ENCODE assay signal across 18 cellular contexts in genomic region chr21:44988607-44989537, GRCh38. TPM values are rescaled to one million over a fixed set of nuclear protein-coding genes. Genes with fewer than 3 reads are reported as not detected.
DNase-seq lines count a peak whose midpoint lies in the region; ATAC-seq lines count a peak whose summit lies in the region.
"Had no signal": no experiment of that assay in that cellular context is flagged by ENCODE, and none has a peak within 500 bp of the region (broad histone marks: within the 10 kb centered on the region; RNA-seq: fewer than 3 reads in every experiment).

No MANE protein-coding gene starts in this region.

- no peak overlapping the region for H2BK12ac ChIP-seq in neuronal stem cell (ENCODE audit: low read length)

- peak overlapping the region; percentile 64 for H3K4me3 ChIP-seq in BLaER1
- H3K4me3 ChIP-seq in SK-N-MC: no peak overlapping the region
- H3K4me3 ChIP-seq in neuronal stem cell (ENCODE audit: low read length in 2 of 2): no peak overlapping the region
- H3K4me3 ChIP-seq: PC-9, suprapubic skin had no signal

- peak overlapping the region; percentile 55 for H3K23ac ChIP-seq in neuronal stem cell (ENCODE audit: low read depth, low read length, poor library complexity)

- H3K4me1 ChIP-seq in BLaER1 (peaks cover 97% of the 10 kb centered on the region), neuronal stem cell (ENCODE audit: control insufficient read depth in 2 of 2, insufficient read depth in 1 of 2, low read depth in 1 of 2, low read length in 2 of 2) (peaks cover 7 to 22% of the 10 kb centered on the region in 2 donors)

- peak overlapping the region; percentile 89 for H3K14ac ChIP-seq in neuronal stem cell (ENCODE audit: low read length)

- no CpG with 5 or more reads among the region's 20 CpGs for WGBS in neuronal stem cell (ENCODE audit: extremely low coverage in 2 of 2, insufficient read length in 2 of 2, insufficient replicate concordance in 1 of 2), 2 donors

- H3K4me2 ChIP-seq in BLaER1 (peak overlapping the region; percentile 99), neuronal stem cell (ENCODE audit: insufficient read depth, low read length, poor library complexity, severe bottlenecking) (no peak overlapping the region)
- H3K4me2 ChIP-seq: PC-9 had no signal

- H4K20me1 ChIP-seq in BLaER1: no peaks in the 10 kb centered on the region

- no peak overlapping the region for H4K8ac ChIP-seq in neuronal stem cell (ENCODE audit: low read depth, low read length)

- H3K27me3 ChIP-seq in BLaER1 (no peaks in the 10 kb centered on the region), neuronal stem cell (ENCODE audit: control insufficient read depth in 3 of 3, insufficient read depth in 3 of 3, low read depth in 1 of 3, low read length in 3 of 3) (peaks cover 0 to 18% (median 0%) of the 10 kb centered on the region in 3 experiments)
- H3K27me3 ChIP-seq: brain microvascular endothelial cell, suprapubic skin had no signal

- peak overlapping the region; percentile 20 for H2AK5ac ChIP-seq in neuronal stem cell (ENCODE audit: low read depth, low read length)

- no peaks in the 10 kb centered on the region for H3K36me3 ChIP-seq in BLaER1
- H3K36me3 ChIP-seq in SK-N-MC (ENCODE audit: insufficient read depth, low read length): no peaks in the 10 kb centered on the region
- H3K36me3 ChIP-seq in neuronal stem cell (replicated peaks in 1 of 2; ENCODE audit: control insufficient read depth in 2 of 2, insufficient read depth in 2 of 2, low read length in 2 of 2): no peaks in the 10 kb centered on the region
- H3K36me3 ChIP-seq: brain microvascular endothelial cell, suprapubic skin had no signal

- peak overlapping the region; percentile 79 for H3K9ac ChIP-seq in BLaER1
- H3K9ac ChIP-seq in SK-N-MC (ENCODE audit: insufficient read length): no peak overlapping the region
- peak overlapping the region; percentile 60 for H3K9ac ChIP-seq in neuronal stem cell (ENCODE audit: low read depth, low read length, poor library complexity)

- no peak for ATAC-seq in left ventricle myocardium superior
- no peak for ATAC-seq in HG02840 (IDR thresholded peaks at IDR 0.05; ENCODE audit: low FRiP score, unreplicated experiment)
- ATAC-seq: activated CD8-positive, alpha-beta memory T cell treated with anti-CD3 and anti-CD28 coated beads, Interleukin-2, amount 10 ng/mL, durations not matched to agents 7 days and 5 days had no signal

- H3K18ac ChIP-seq in neuronal stem cell (ENCODE audit: low read length): peak overlapping the region; percentile 80

- no peak overlapping the region for H2BK15ac ChIP-seq in neuronal stem cell (ENCODE audit: low read length)

- peak overlapping the region; percentile 95 for H3K27ac ChIP-seq in BLaER1
- 0 out of 2 replicates have a peak overlapping the region, but pooled peaks have one; percentile 60 for H3K27ac ChIP-seq in SK-N-MC
- H3K27ac ChIP-seq in neuronal stem cell (replicated peaks; ENCODE audit: low read length): no peak overlapping the region
- H3K27ac ChIP-seq: brain microvascular endothelial cell, PC-9, suprapubic skin had no signal

- intact Hi-C loops in left ventricle myocardium superior (cut with micrococcal nuclease): no loop called here

- H2AFZ ChIP-seq in neuronal stem cell (ENCODE audit: low read length): no peak overlapping the region
- H2AFZ ChIP-seq: PC-9 had no signal

- H4K91ac ChIP-seq in neuronal stem cell (ENCODE audit: low read depth, low read length, poor library complexity): no peak overlapping the region

- no peaks in the 10 kb centered on the region for H3K79me1 ChIP-seq in neuronal stem cell (ENCODE audit: low read depth, low read length)

- DNase-seq in SK-N-MC (ENCODE audit: low read depth, low spot score) (no peak), left ventricle myocardium superior (peak; percentile 16), neuronal stem cell (ENCODE audit: low spot score) (no peak), kidney glomerular epithelial cell (lab: John Stamatoyannopoulos, UW) (no peak), NCI-H2196 (lab: John Stamatoyannopoulos, UW; ENCODE audit: unreplicated experiment) (no peak), NCI-H1694 treated with DMSO at 0.1 percent for 48 hours (lab: John Stamatoyannopoulos, UW) (no peak)
- DNase-seq: activated CD4-positive, alpha-beta T cell treated with anti-CD3 and anti-CD28 coated beads for 1 hour; activated CD8-positive, alpha-beta memory T cell treated with anti-CD3 and anti-CD28 coated beads, Interleukin-2, amount 10 ng/mL, durations not matched to agents 7 days and 5 days; activated naive CD8-positive, alpha-beta T cell treated with anti-CD3 and anti-CD28 coated beads, Interleukin-2, amount 10 ng/mL, durations not matched to agents 7 days and 5 days; brain microvascular endothelial cell; CD4-positive, alpha-beta memory T cell; Kasumi-1; NCI-H1105 treated with DMSO at 0.1 percent for 48 hours; NCI-H774; PC-9 had no signal

- peak overlapping the region; percentile 53 for H2BK5ac ChIP-seq in neuronal stem cell (ENCODE audit: low read length)

- H3K9me3 ChIP-seq in BLaER1 (no peaks in the 10 kb centered on the region), SK-N-MC (ENCODE audit: low read depth, low read length) (no peaks in the 10 kb centered on the region), neuronal stem cell (replicated peaks in 1 of 2; ENCODE audit: control insufficient read depth in 2 of 2, insufficient read depth in 1 of 2, low read depth in 1 of 2, low read length in 2 of 2) (no peaks in the 10 kb centered on the region)
- H3K9me3 ChIP-seq: suprapubic skin had no signal

- no peak overlapping the region for H3K4ac ChIP-seq in neuronal stem cell (ENCODE audit: low read length)

- H2BK120ac ChIP-seq in neuronal stem cell (ENCODE audit: low read depth, low read length): no peak overlapping the region

RNA-seq across cellular contexts. Expression of gene SLX9, which starts 49.0 kb away (rescaled TPM):
- total RNA-seq in left ventricle myocardium superior: 69.9 TPM
- polyA plus RNA-seq in neuronal stem cell (2013, experiment 1 of 2): 17.0 TPM
- polyA plus RNA-seq in neuronal stem cell (2013, experiment 2 of 2): 16.6 TPM
